ENCODE assay signal across 8 cellular contexts in the genomic region with DNA sequence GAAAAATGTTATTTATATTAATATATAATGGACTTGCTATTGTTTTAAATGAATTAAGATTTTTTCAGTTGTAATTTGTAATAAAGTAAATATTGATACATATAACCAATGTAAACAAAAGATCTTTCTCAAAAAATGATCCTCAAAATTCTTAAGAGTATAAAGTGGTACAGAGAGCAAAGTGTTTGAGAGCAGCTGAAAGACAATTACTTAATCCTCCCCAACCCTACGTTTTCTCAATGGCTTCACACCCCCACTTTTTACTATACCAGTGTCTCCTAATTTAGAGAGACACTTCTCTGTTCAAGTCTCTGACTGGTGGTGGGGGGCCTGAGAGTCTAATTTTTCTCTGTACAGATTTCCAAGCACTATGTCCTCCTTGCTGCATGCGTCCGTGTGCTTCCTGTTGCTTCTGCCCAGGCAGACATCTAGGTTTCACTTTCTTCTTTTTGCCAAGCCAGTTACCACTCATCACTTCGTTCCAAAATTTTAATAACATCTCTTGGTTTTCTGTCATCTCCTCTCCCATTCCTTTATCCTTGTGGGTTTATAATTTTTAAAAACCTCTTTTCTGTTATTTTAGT.
A peak's percentile ranks its signal among the peaks of the same experiment; 100 is the strongest.
DNase-seq lines count a peak whose midpoint lies in the region; ATAC-seq, FAIRE-seq and TF ChIP-seq lines count a peak whose summit lies in the region.

No MANE protein-coding gene starts in this region.

- H3K27ac Mint-ChIP-seq in nephron progenitor cell, result no peak overlapping the region

- peak overlapping the region in 2 of 3 experiments; percentile 50 to 53 for H3K4me3 ChIP-seq in keratinocyte (ENCODE audit: control insufficient read depth in 2 of 3, extremely low read depth in 1 of 3, insufficient read depth in 2 of 3, low read depth in 1 of 3, low read length in 3 of 3)

- H3K36me3 ChIP-seq in keratinocyte (ENCODE audit: control insufficient read depth in 2 of 2, extremely low read depth in 1 of 2, insufficient read depth in 2 of 2, low read length in 2 of 2), result no peaks in the 10 kb centered on the region

- no peak overlapping the region for H3K4me3 Mint-ChIP-seq in nephron progenitor cell

- H3K36me3 Mint-ChIP-seq in nephron progenitor cell (ENCODE audit: low read depth), result no peaks in the 10 kb centered on the region

- no peak for FAIRE-seq in keratinocyte (lab: Jason Lieb, UNC)

- H3K4me2 ChIP-seq in keratinocyte (ENCODE audit: control insufficient read depth, extremely low read depth, insufficient read depth, low read depth, low read length), result peak overlapping the region; percentile 52

- no peaks in the 10 kb centered on the region for H3K9me3 ChIP-seq in keratinocyte (ENCODE audit: control insufficient read depth, low read depth, low read length)

- H3K27me3 ChIP-seq in keratinocyte (ENCODE audit: control insufficient read depth, extremely low read depth, insufficient read depth, low read length), result no peaks in the 10 kb centered on the region

- H4K20me1 ChIP-seq in keratinocyte (ENCODE audit: control insufficient read depth, extremely low read depth, insufficient read depth, low read length), result no peaks in the 10 kb centered on the region

- DNase-seq in NCI-H1417 (lab: John Stamatoyannopoulos, UW), result peak in 2 of 3 experiments; percentile 7 to 44
- DNase-seq in NCI-H1417 treated with DMSO at 0.1 percent for 48 hours (lab: John Stamatoyannopoulos, UW), result no peak
- peak; percentile 2 to 38 for DNase-seq in NOMO-1 (lab: John Stamatoyannopoulos, UW; ENCODE audit: unreplicated experiment in 2 of 2)
- no peak for DNase-seq in keratinocyte (ENCODE audit: low read depth, low spot score)
- DNase-seq in NCI-H526 (lab: John Stamatoyannopoulos, UW), result no peak
- no peak for DNase-seq in nephron progenitor cell

- peak overlapping the region; percentile 38 for H2AFZ ChIP-seq in keratinocyte (ENCODE audit: control insufficient read depth, low read length)

- peaks cover 8% of the 10 kb centered on the region for H3K4me1 Mint-ChIP-seq in nephron progenitor cell

- TF ChIP-seq CTCF in keratinocyte (optimal IDR thresholded peaks at IDR 0.05 in 1 of 3, IDR thresholded peaks at IDR 0.05 in 1 of 3, conservative IDR thresholded peaks at IDR 0.05 in 1 of 3; ENCODE audit: extremely low read depth in 1 of 3, insufficient read depth in 2 of 3, low read length in 3 of 3) (no peak), nephron progenitor cell (IDR thresholded peaks at IDR 0.05) (no peak)

- H3K27me3 Mint-ChIP-seq in nephron progenitor cell (ENCODE audit: low read depth, poor library complexity), result peaks cover 16% of the 10 kb centered on the region

- no peaks in the 10 kb centered on the region for H3K9me1 ChIP-seq in keratinocyte (ENCODE audit: control insufficient read depth, extremely low read depth, insufficient read depth, low read length)

- H3K27ac ChIP-seq in keratinocyte (ENCODE audit: control insufficient read depth, insufficient read depth, low read length), result no peak overlapping the region

- no peaks in the 10 kb centered on the region for H3K9me3 Mint-ChIP-seq in nephron progenitor cell

- H3K79me2 ChIP-seq in keratinocyte (ENCODE audit: control insufficient read depth, insufficient read depth, low read length), result no peaks in the 10 kb centered on the region

- H3K4me1 ChIP-seq in keratinocyte (ENCODE audit: control insufficient read depth, extremely low read depth, insufficient read depth, low read length), result no peaks in the 10 kb centered on the region

- dilution Hi-C loops in keratinocyte (cut with MboI; ENCODE audit: extremely low pct_ligation_motif_present, low sequenced_read_pairs), result no loop called here

- H3K9ac ChIP-seq in keratinocyte (ENCODE audit: control insufficient read depth, extremely low read depth, insufficient read depth, low read length), result no peak overlapping the region

- peak; percentile 90 for ATAC-seq in HG02642 (IDR thresholded peaks at IDR 0.05; ENCODE audit: poor library complexity, unreplicated experiment)
- ATAC-seq in activated CD4-positive, CD25-positive, alpha-beta regulatory T cell treated with anti-CD3 and anti-CD28 coated beads, Interleukin-2, amount 50 U/mL, for 24 hours, result no peak

Comparison
In these comparisons a context has a peak if more than half of its experiments do, and no peak if none do; other contexts are left out.
1. DNase-seq: peak in NCI-H1417 (2 of 3) and NOMO-1 (2 of 2); none in NCI-H1417 treated with DMSO at 0.1 percent for 48 hours (single experiment), keratinocyte (single experiment), NCI-H526 (0 of 2) and nephron progenitor cell (single experiment).